ENCODE assay signal across 1 cellular context in genomic region chr17:7836596-7837374, GRCh38.
TF ChIP-seq lines count a peak whose summit lies in the region.

No MANE protein-coding gene starts in this region.

TF ChIP-seq in HEK293, 187 proteins besides CTCF, POLR2A, EP300 and RAD21 (continued from another document):
- TF ChIP-seq ZNF24 (tag by site-specific recombination; IDR thresholded peaks at IDR 0.05) = peak; percentile 97
- peak; percentile 100 for TF ChIP-seq BCL11A (tag by site-specific recombination; IDR thresholded peaks at IDR 0.05; ENCODE audit: low read depth)
- TF ChIP-seq ZNF521 (tag by site-specific recombination; IDR thresholded peaks at IDR 0.05) = no peak
- no peak for TF ChIP-seq ZNF274 (IDR thresholded peaks at IDR 0.05; ENCODE audit: low read length)
- no peak for TF ChIP-seq ZNF274 (tag by site-specific recombination; IDR thresholded peaks at IDR 0.05; ENCODE audit: borderline replicate concordance)
- peak; percentile 99 for TF ChIP-seq KLF10 (tag by site-specific recombination; IDR thresholded peaks at IDR 0.05)
- TF ChIP-seq ZNF747 (tag by site-specific recombination; IDR thresholded peaks at IDR 0.05) = no peak
- TF ChIP-seq SP2 (tag by site-specific recombination; IDR thresholded peaks at IDR 0.05) = peak; percentile 87
- peak; percentile 94 for TF ChIP-seq ZNF580 (tag by site-specific recombination; IDR thresholded peaks at IDR 0.05)
- peak; percentile 88 for TF ChIP-seq ZSCAN4 (tag by site-specific recombination; IDR thresholded peaks at IDR 0.05)
- TF ChIP-seq ZXDB (tag by site-specific recombination; IDR thresholded peaks at IDR 0.05) = peak; percentile 97
- peak; percentile 84 for TF ChIP-seq ZNF610 (tag by site-specific recombination; IDR thresholded peaks at IDR 0.05; ENCODE audit: borderline replicate concordance)
- peak; percentile 58 for TF ChIP-seq ZNF423 (tag by site-specific recombination; IDR thresholded peaks at IDR 0.05)
- TF ChIP-seq ZBTB48 (tag by site-specific recombination; IDR thresholded peaks at IDR 0.05) = peak; percentile 99
- peak; percentile 98 for TF ChIP-seq ZFP69B (tag by site-specific recombination; IDR thresholded peaks at IDR 0.05)
